In genomic region chr10:97066877-97067555, GRCh38 we compare ENCODE assay signal across 16 cellular contexts.
DNase-seq lines count a peak whose midpoint lies in the region; FAIRE-seq and TF ChIP-seq lines count a peak whose summit lies in the region.
"Had no signal": no experiment of that assay in that cellular context is flagged by ENCODE, and none has a peak within 500 bp of the region (broad histone marks: within the 10 kb centered on the region; RNA-seq: fewer than 3 reads in every experiment).

No MANE protein-coding gene starts in this region.

- H3K9me3 ChIP-seq in H1 (ENCODE audit: insufficient read depth in 2 of 2, low read depth in 1 of 2, low read length in 1 of 2) (0 out of 4 replicates have a peak, but pooled peaks cover 0 to 3% of the 10 kb centered on the region in 2 experiments), neuronal stem cell (replicated peaks in 1 of 2; ENCODE audit: control insufficient read depth in 2 of 2, insufficient read depth in 1 of 2, low read depth in 1 of 2, low read length in 2 of 2) (peaks cover 0 to 3% of the 10 kb centered on the region in 2 donors), spleen (peaks cover 0 to 6% (median 0%) of the 10 kb centered on the region in 8 donors), GM23248 (ENCODE audit: low read depth) (no peaks in the 10 kb centered on the region)

- no peak for TF ChIP-seq POLR2A in H1 (IDR thresholded peaks at IDR 0.05; ENCODE audit: control extremely low read depth in 1 of 2, low read depth in 2 of 2, low read length in 2 of 2)
- no peak for TF ChIP-seq POLR2A in spleen (IDR thresholded peaks at IDR 0.05)
- no peak for TF ChIP-seq POLR2A in erythroblast (IDR thresholded peaks at IDR 0.05; ENCODE audit: low read length)

- no peak for TF ChIP-seq RAD21 in H1 (IDR thresholded peaks at IDR 0.05 in 1 of 2, conservative IDR thresholded peaks at IDR 0.05 in 1 of 2; ENCODE audit: low read depth in 2 of 2, low read length in 2 of 2)

- DNase-seq in H7, result peak; percentile 55
- DNase-seq in H1 (ENCODE audit: low read depth in 1 of 2, low spot score in 2 of 2), result no peak
- no peak for DNase-seq in neuronal stem cell (ENCODE audit: low spot score)
- DNase-seq in spleen, result peak; percentile 54
- no peak for DNase-seq in erythroblast (lab: John Stamatoyannopoulos, UW)
- no peak for DNase-seq in GM23248
- no peak for DNase-seq in NCI-H1417 (lab: John Stamatoyannopoulos, UW)
- DNase-seq in iPS-NIHi11 (ENCODE audit: low spot score), result no peak
- DNase-seq: 8988T; CD4-positive, alpha-beta memory T cell; DMS153; DMS79; GF-D8; HCEC 1CT had no signal

- H4K91ac ChIP-seq in H1 (replicated peaks; ENCODE audit: insufficient read length, low read length), result no peak overlapping the region
- H4K91ac ChIP-seq in neuronal stem cell (ENCODE audit: low read depth, low read length, poor library complexity), result no peak overlapping the region

- 0 out of 2 replicates have a peak overlapping the region, but pooled peaks have one; percentile 3 for H2AK5ac ChIP-seq in H1 (ENCODE audit: low read depth, low read length)
- H2AK5ac ChIP-seq in neuronal stem cell (ENCODE audit: low read depth, low read length), result peak overlapping the region; percentile 35

- no peak for FAIRE-seq in H1 (lab: Jason Lieb, UNC)
- FAIRE-seq: HTR-8/SVneo had no signal

- H2BK15ac ChIP-seq in H1 (ENCODE audit: low read length) (no peak overlapping the region), neuronal stem cell (ENCODE audit: low read length) (no peak overlapping the region)

- H3K23me2 ChIP-seq in H1 (ENCODE audit: low read depth, low read length), result no peaks in the 10 kb centered on the region

- no peak overlapping the region for H3K4me3 ChIP-seq in H7 (ENCODE audit: insufficient read depth, low read depth, low read length)
- H3K4me3 ChIP-seq in H1 (ENCODE audit: extremely low read depth in 1 of 4, insufficient read depth in 2 of 4, low read depth in 3 of 4, low read length in 4 of 4), result no peak overlapping the region
- no peak overlapping the region for H3K4me3 ChIP-seq in neuronal stem cell (ENCODE audit: low read length in 2 of 2)
- H3K4me3 ChIP-seq in spleen, result no peak overlapping the region
- H3K4me3 ChIP-seq in GM23248, result no peak overlapping the region
- H3K4me3 ChIP-seq: BLaER1 had no signal

- in situ Hi-C loops in GM23248 (cut with MboI), result no loop called here

- H3K14ac ChIP-seq in H1 (ENCODE audit: insufficient read length), result no peak overlapping the region
- H3K14ac ChIP-seq in neuronal stem cell (ENCODE audit: low read length), result peak overlapping the region; percentile 39

- H3K9ac ChIP-seq in H1 (replicated peaks in 1 of 4; ENCODE audit: extremely low read depth in 1 of 4, low read depth in 3 of 4, low read length in 3 of 4), result no peak overlapping the region
- H3K9ac ChIP-seq in neuronal stem cell (ENCODE audit: low read depth, low read length, poor library complexity), result no peak overlapping the region
- no peak overlapping the region for H3K9ac ChIP-seq in GM23248
- H3K9ac ChIP-seq: BLaER1 had no signal

- no peak overlapping the region for H3K4me2 ChIP-seq in H1 (ENCODE audit: insufficient read depth in 1 of 2, low read depth in 2 of 2, low read length in 2 of 2)
- H3K4me2 ChIP-seq in neuronal stem cell (ENCODE audit: insufficient read depth, low read length, poor library complexity, severe bottlenecking), result no peak overlapping the region
- no peak overlapping the region for H3K4me2 ChIP-seq in GM23248 (ENCODE audit: unreplicated experiment)

- H2BK12ac ChIP-seq in H1 (ENCODE audit: low read depth, low read length) (peak overlapping the region; percentile 12; the same call in 1 of the 2 replicates), neuronal stem cell (ENCODE audit: low read length) (no peak overlapping the region)

- H3K27me3 ChIP-seq in H7 (ENCODE audit: control insufficient read depth, insufficient read depth, low read length) (no peaks in the 10 kb centered on the region), H1 (replicated peaks in 1 of 4; ENCODE audit: control insufficient read depth in 3 of 4, extremely low read depth in 1 of 4, insufficient read depth in 3 of 4, low read length in 3 of 4) (no peaks in the 10 kb centered on the region; a peak in 1 of 7 replicates), neuronal stem cell (ENCODE audit: control insufficient read depth in 3 of 3, insufficient read depth in 3 of 3, low read depth in 1 of 3, low read length in 3 of 3) (peaks cover 0 to 9% (median 0%) of the 10 kb centered on the region in 3 experiments), spleen (replicated peaks in 1 of 7) (peaks cover 0 to 64% (median 0%) of the 10 kb centered on the region in 7 donors), GM23248 (replicated peaks; ENCODE audit: insufficient read depth) (peaks cover 8% of the 10 kb centered on the region; the same call in 1 of the 2 replicates)
- H3K27me3 ChIP-seq: BLaER1 had no signal

- POLR2A ChIA-PET in H1 (lab: Charles Lee; ENCODE audit: partially characterized antibody), result interaction anchor here (0.5 to 1.5 kb wide), 3 partner anchors 39 to 222 kb away, joined by 3 read pairs; no protein-coding TSS in a partner anchor

- H3K79me1 ChIP-seq in H1 (ENCODE audit: low read depth, low read length) (no peaks in the 10 kb centered on the region), neuronal stem cell (ENCODE audit: low read depth, low read length) (no peaks in the 10 kb centered on the region)

- no peak for TF ChIP-seq CTCF in H1 (IDR thresholded peaks at IDR 0.05; ENCODE audit: control extremely low read depth in 1 of 3, insufficient read depth in 1 of 3, low read depth in 1 of 3, low read length in 3 of 3)
- no peak for TF ChIP-seq CTCF in spleen (IDR thresholded peaks at IDR 0.05 in 8 of 11, conservative IDR thresholded peaks at IDR 0.05 in 3 of 11)

- H3K18ac ChIP-seq in H1 (ENCODE audit: extremely low read depth, low read length) (no peak overlapping the region), neuronal stem cell (ENCODE audit: low read length) (peak overlapping the region; percentile 44)

- TF ChIP-seq EP300 in H1 (IDR thresholded peaks at IDR 0.05; ENCODE audit: borderline replicate concordance in 1 of 2, low read depth in 2 of 2, low read length in 2 of 2), result no peak

- H4K20me1 ChIP-seq in H1 (replicated peaks in 1 of 2; ENCODE audit: control insufficient read depth in 1 of 2, insufficient read depth in 2 of 2, low read length in 2 of 2), result no peaks in the 10 kb centered on the region
- H4K20me1 ChIP-seq in GM23248 (ENCODE audit: insufficient read depth), result no peaks in the 10 kb centered on the region
- H4K20me1 ChIP-seq: BLaER1 had no signal

- H4K8ac ChIP-seq in H1 (ENCODE audit: extremely low read depth, insufficient read depth, low read length) (no peak overlapping the region), neuronal stem cell (ENCODE audit: low read depth, low read length) (no peak overlapping the region)

- WGBS in H1 (ENCODE audit: extremely low coverage in 1 of 2, insufficient coverage in 1 of 2, insufficient read length in 1 of 2, insufficient replicate concordance in 2 of 2, low coverage in 1 of 2, low lambda C conversion rate in 2 of 2, missing lambda C conversion rate in 1 of 2), 2 experiments, result 85% methylated on average over 12 of the region's 13 CpGs; no CpG with 5 or more reads in 1 of the 2 experiments
- no CpG with 5 or more reads among the region's 13 CpGs for WGBS in neuronal stem cell (ENCODE audit: extremely low coverage in 2 of 2, insufficient read length in 2 of 2, insufficient replicate concordance in 1 of 2), 2 donors
- WGBS in spleen, 5 donors, result 79 to 91% (median 83%) methylated on average over 10 to 13 of the region's 13 CpGs
- WGBS in GM23248 (ENCODE audit: low coverage in 1 of 2, low lambda C conversion rate in 2 of 2, missing lambda C conversion rate in 2 of 2), 2 experiments, result 63 to 64% methylated on average over 12 to 13 of the region's 13 CpGs

- H3K4ac ChIP-seq in H1 (replicated peaks; ENCODE audit: insufficient read length, low read depth, low read length), result no peak overlapping the region
- H3K4ac ChIP-seq in neuronal stem cell (ENCODE audit: low read length), result no peak overlapping the region

- H3K27ac ChIP-seq in H1 (ENCODE audit: low read depth, low read length), result no peak overlapping the region
- H3K27ac ChIP-seq in neuronal stem cell (replicated peaks; ENCODE audit: low read length), result no peak overlapping the region
- no peak overlapping the region for H3K27ac ChIP-seq in spleen
- no peak overlapping the region for H3K27ac ChIP-seq in GM23248
- H3K27ac ChIP-seq: BLaER1 had no signal

- H3K79me2 ChIP-seq in H1 (ENCODE audit: control insufficient read depth in 1 of 2, insufficient read depth in 2 of 2, low read length in 2 of 2), result no peaks in the 10 kb centered on the region
- no peaks in the 10 kb centered on the region for H3K79me2 ChIP-seq in GM23248 (ENCODE audit: insufficient read depth)

- CTCF ChIA-PET in H1 (lab: Charles Lee; ENCODE audit: partially characterized antibody), result interaction anchor here (0.7 to 42.3 kb wide), 15 partner anchors 9 to 388 kb away, joined by 3 to 1348 read pairs (median 5); partner anchors contain the start of gene SLIT1

- H2BK5ac ChIP-seq in H1 (ENCODE audit: low read depth, low read length), result no peak overlapping the region
- no peak overlapping the region for H2BK5ac ChIP-seq in neuronal stem cell (ENCODE audit: low read length)

- no peak overlapping the region for H2BK120ac ChIP-seq in H1 (replicated peaks; ENCODE audit: low read depth, low read length)
- no peak overlapping the region for H2BK120ac ChIP-seq in neuronal stem cell (ENCODE audit: low read depth, low read length)

- intact Hi-C loops in spleen (cut with DNase I; ENCODE audit: low total_unique reads), result no loop called here

- no peak overlapping the region for H4K5ac ChIP-seq in H1 (ENCODE audit: insufficient read length, low read depth, low read length)

- H3K9me2 ChIP-seq in GM23248 (ENCODE audit: insufficient read depth), result no peaks in the 10 kb centered on the region

- no peaks in the 10 kb centered on the region for H3F3A ChIP-seq in GM23248 (ENCODE audit: insufficient read depth)

- no peak overlapping the region for H2BK20ac ChIP-seq in H1 (ENCODE audit: low read length)

- H2AFZ ChIP-seq in H1 (ENCODE audit: low read length), result no peak overlapping the region
- no peak overlapping the region for H2AFZ ChIP-seq in neuronal stem cell (ENCODE audit: low read length)
- no peak overlapping the region for H2AFZ ChIP-seq in GM23248

- H3K23ac ChIP-seq in H1 (ENCODE audit: insufficient read length), result no peak overlapping the region
- no peak overlapping the region for H3K23ac ChIP-seq in neuronal stem cell (ENCODE audit: low read depth, low read length, poor library complexity)

- H3K36me3 ChIP-seq in H7 (replicated peaks; ENCODE audit: control insufficient read depth, insufficient read depth, low read length) (no peaks in the 10 kb centered on the region), H1 (ENCODE audit: control insufficient read depth in 2 of 4, insufficient read depth in 4 of 4, low read length in 3 of 4) (no peaks in the 10 kb centered on the region), neuronal stem cell (replicated peaks in 1 of 2; ENCODE audit: control insufficient read depth in 2 of 2, insufficient read depth in 2 of 2, low read length in 2 of 2) (no peaks in the 10 kb centered on the region), spleen (no peaks in the 10 kb centered on the region), GM23248 (ENCODE audit: low read depth) (no peaks in the 10 kb centered on the region)
- H3K36me3 ChIP-seq: BLaER1 had no signal

- H3K4me1 ChIP-seq in H1 (replicated peaks in 1 of 4; ENCODE audit: control insufficient read depth in 3 of 4, insufficient read depth in 4 of 4, low read length in 3 of 4) (peaks cover 0 to 12% (median 7%) of the 10 kb centered on the region in 4 experiments; a peak in 5 of 7 replicates), neuronal stem cell (ENCODE audit: control insufficient read depth in 2 of 2, insufficient read depth in 1 of 2, low read depth in 1 of 2, low read length in 2 of 2) (peaks cover 5% of the 10 kb centered on the region in 2 donors), spleen (no peaks in the 10 kb centered on the region), GM23248 (ENCODE audit: insufficient read depth) (no peaks in the 10 kb centered on the region)

- no peak overlapping the region for H3K56ac ChIP-seq in H1 (replicated peaks; ENCODE audit: insufficient read length, low read depth, low read length)

Comparison
In these comparisons a context has a peak if more than half of its experiments do, and no peak if none do; other contexts are left out.
1. DNase-seq: peak in H7 (single experiment) and spleen (single experiment); none in H1 (0 of 2), neuronal stem cell (single experiment), erythroblast (0 of 2), GM23248 (single experiment), NCI-H1417 (0 of 3) and iPS-NIHi11 (single experiment).